21 cellular contexts compared by ENCODE assay signal in the genomic region with DNA sequence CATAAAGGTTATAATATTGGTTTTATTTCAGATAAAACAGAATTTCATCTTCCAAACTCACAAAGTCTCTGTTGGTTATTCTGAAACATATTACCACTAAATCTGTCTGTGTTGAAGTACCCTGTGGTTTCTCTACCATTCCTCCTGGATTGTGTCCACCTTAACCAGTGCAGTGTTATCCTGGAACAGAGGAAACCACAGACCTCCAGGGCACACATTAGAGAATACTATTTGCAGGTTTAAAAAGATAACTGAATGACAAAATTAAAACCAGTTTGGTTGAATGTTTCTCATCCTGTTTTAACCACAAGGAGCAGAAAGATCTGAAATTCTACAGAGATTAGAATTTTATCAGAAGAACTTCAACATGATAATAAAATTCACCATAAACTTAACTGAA.
DNase-seq lines count a peak whose midpoint lies in the region; ATAC-seq and TF ChIP-seq lines count a peak whose summit lies in the region.
"Had no signal": no experiment of that assay in that cellular context is flagged by ENCODE, and none has a peak within 500 bp of the region (broad histone marks: within the 10 kb centered on the region; RNA-seq: fewer than 3 reads in every experiment).

No MANE protein-coding gene starts in this region.

- H3K9ac ChIP-seq in Loucy (ENCODE audit: low read depth, low read length, poor library complexity, severe bottlenecking) (no peak overlapping the region), smooth muscle cell (ENCODE audit: low read depth) (no peak overlapping the region)

- H3K4me1 Mint-ChIP-seq in activated naive CD4-positive, alpha-beta T cell treated with anti-CD3 and anti-CD28 coated beads, Interleukin-2, amount 50 U/mL, for 24 hours, result peaks cover 21% of the 10 kb centered on the region
- peaks cover 20% of the 10 kb centered on the region for H3K4me1 Mint-ChIP-seq in activated T-helper 1 cell treated with anti-CD3 and anti-CD28 coated beads, Interleukin-12 subunit alpha, Interleukin-12 subunit beta, Interleukin-2, Interleukin-4 antibody, amounts not matched to agents 30 ng/mL and 10 ng/mL and 1 ng/mL, durations not matched to agents 14 hours and 24 hours and 36 hours (ENCODE audit: low read depth)

- H3K36me3 ChIP-seq in Loucy (ENCODE audit: insufficient read depth, low read length) (no peaks in the 10 kb centered on the region), smooth muscle cell (ENCODE audit: low read depth) (no peaks in the 10 kb centered on the region)
- H3K36me3 ChIP-seq: ovary, tibial nerve had no signal

- no peaks in the 10 kb centered on the region for H3K9me2 ChIP-seq in Loucy (replicated peaks; ENCODE audit: low read depth, low read length)

- no peaks in the 10 kb centered on the region for H3K27me3 Mint-ChIP-seq in activated naive CD4-positive, alpha-beta T cell treated with anti-CD3 and anti-CD28 coated beads, Interleukin-2, amount 50 U/mL, for 24 hours
- no peaks in the 10 kb centered on the region for H3K27me3 Mint-ChIP-seq in activated T-helper 1 cell treated with anti-CD3 and anti-CD28 coated beads, Interleukin-12 subunit alpha, Interleukin-12 subunit beta, Interleukin-2, Interleukin-4 antibody, amounts not matched to agents 30 ng/mL and 10 ng/mL and 1 ng/mL, durations not matched to agents 14 hours and 24 hours and 36 hours (ENCODE audit: insufficient read depth)
- H3K27me3 Mint-ChIP-seq: activated naive CD4-positive, alpha-beta T cell treated with anti-CD3 and anti-CD28 coated beads, Interleukin-2, amount 10 ng/mL, durations not matched to agents 7 days and 5 days had no signal

- TF ChIP-seq CTCF in Loucy (conservative IDR thresholded peaks at IDR 0.05; ENCODE audit: low read length), result no peak
- TF ChIP-seq CTCF in choroid plexus epithelial cell (conservative IDR thresholded peaks at IDR 0.05; ENCODE audit: low read depth, low read length), result no peak
- TF ChIP-seq CTCF in smooth muscle cell (IDR thresholded peaks at IDR 0.05; ENCODE audit: borderline replicate concordance, insufficient read depth, poor library complexity, severe bottlenecking), result no peak

- peaks cover 4% of the 10 kb centered on the region for H3K36me3 Mint-ChIP-seq in activated naive CD4-positive, alpha-beta T cell treated with anti-CD3 and anti-CD28 coated beads, Interleukin-2, amount 50 U/mL, for 24 hours
- H3K36me3 Mint-ChIP-seq in activated T-helper 1 cell treated with anti-CD3 and anti-CD28 coated beads, Interleukin-12 subunit alpha, Interleukin-12 subunit beta, Interleukin-2, Interleukin-4 antibody, amounts not matched to agents 30 ng/mL and 10 ng/mL and 1 ng/mL, durations not matched to agents 14 hours and 24 hours and 36 hours (ENCODE audit: low read depth), result peaks cover 2% of the 10 kb centered on the region
- H3K36me3 Mint-ChIP-seq: stimulated activated effector memory CD8-positive, alpha-beta T cell treated with anti-CD3 and anti-CD28 coated beads, Interleukin-12 subunit alpha, Interleukin-12 subunit beta, amount 100 ng/mL, for 72 hours had no signal

- H3K27ac Mint-ChIP-seq in activated naive CD4-positive, alpha-beta T cell treated with anti-CD3 and anti-CD28 coated beads, Interleukin-2, amount 50 U/mL, for 24 hours, result peak overlapping the region; percentile 24
- H3K27ac Mint-ChIP-seq in activated T-helper 1 cell treated with anti-CD3 and anti-CD28 coated beads, Interleukin-12 subunit alpha, Interleukin-12 subunit beta, Interleukin-2, Interleukin-4 antibody, amounts not matched to agents 30 ng/mL and 10 ng/mL and 1 ng/mL, durations not matched to agents 14 hours and 24 hours and 36 hours, result no peak overlapping the region
- H3K27ac Mint-ChIP-seq: activated naive CD4-positive, alpha-beta T cell treated with anti-CD3 and anti-CD28 coated beads, Interleukin-2, amount 10 ng/mL, durations not matched to agents 7 days and 5 days had no signal

- no peaks in the 10 kb centered on the region for H3K9me3 Mint-ChIP-seq in activated naive CD4-positive, alpha-beta T cell treated with anti-CD3 and anti-CD28 coated beads, Interleukin-2, amount 50 U/mL, for 24 hours
- H3K9me3 Mint-ChIP-seq in activated T-helper 1 cell treated with anti-CD3 and anti-CD28 coated beads, Interleukin-12 subunit alpha, Interleukin-12 subunit beta, Interleukin-2, Interleukin-4 antibody, amounts not matched to agents 30 ng/mL and 10 ng/mL and 1 ng/mL, durations not matched to agents 14 hours and 24 hours and 36 hours, result no peaks in the 10 kb centered on the region
- H3K9me3 Mint-ChIP-seq: activated naive CD4-positive, alpha-beta T cell treated with anti-CD3 and anti-CD28 coated beads, Interleukin-2, amount 10 ng/mL, durations not matched to agents 7 days and 5 days; stimulated activated effector memory CD8-positive, alpha-beta T cell treated with anti-CD3 and anti-CD28 coated beads, Interleukin-12 subunit alpha, Interleukin-12 subunit beta, amount 100 ng/mL, for 72 hours had no signal

- H3K9me3 ChIP-seq in Loucy (ENCODE audit: insufficient read depth, low read depth, low read length) (no peaks in the 10 kb centered on the region), smooth muscle cell (replicated peaks; ENCODE audit: low read depth) (no peaks in the 10 kb centered on the region)
- H3K9me3 ChIP-seq: ovary, SJCRH30, tibial nerve had no signal

- H2AFZ ChIP-seq in Loucy (ENCODE audit: low read length), result no peak overlapping the region
- H2AFZ ChIP-seq in smooth muscle cell (ENCODE audit: low read depth), result no peak overlapping the region

- DNase-seq in activated naive CD4-positive, alpha-beta T cell (lab: John Stamatoyannopoulos, UW), result no peak
- DNase-seq in choroid plexus epithelial cell (ENCODE audit: low read depth), result peak; percentile 31
- DNase-seq in smooth muscle cell (lab: John Stamatoyannopoulos, UW; ENCODE audit: unreplicated experiment), result no peak
- DNase-seq in Right ventricle myocardium superior, result no peak
- DNase-seq in activated T-helper 1 cell treated with anti-CD3 and anti-CD28 coated beads, Interleukin-12 subunit alpha, Interleukin-12 subunit beta, Interleukin-2, Interleukin-4 antibody, amounts not matched to agents 30 ng/mL and 10 ng/mL and 1 ng/mL, durations not matched to agents 14 hours and 24 hours and 36 hours (ENCODE audit: low spot score), result no peak
- no peak for DNase-seq in NCI-H2171 (lab: John Stamatoyannopoulos, UW)
- DNase-seq: 8988T; activated naive CD4-positive, alpha-beta T cell treated with anti-CD3 and anti-CD28 coated beads, Interleukin-2, amount 10 ng/mL, durations not matched to agents 7 days and 5 days; COR-L47; effector CD8-positive, alpha-beta T cell; GF-D8; H7; NCI-H187; ovary; SJCRH30; T-helper 9 cell had no signal

- H3K27me3 ChIP-seq in Loucy (ENCODE audit: insufficient read depth, low read length, poor library complexity, severe bottlenecking) (no peaks in the 10 kb centered on the region), smooth muscle cell (ENCODE audit: low read depth) (no peaks in the 10 kb centered on the region)
- H3K27me3 ChIP-seq: ovary, SJCRH30, tibial nerve had no signal

- intact Hi-C loops in Right ventricle myocardium superior (cut with DNase I), result no loop called here
- intact Hi-C loops in activated T-helper 1 cell treated with anti-CD3 and anti-CD28 coated beads, Interleukin-12 subunit alpha, Interleukin-12 subunit beta, Interleukin-2, Interleukin-4 antibody, amounts not matched to agents 30 ng/mL and 10 ng/mL and 1 ng/mL, durations not matched to agents 14 hours and 24 hours and 36 hours (cut with micrococcal nuclease), result no loop called here

- peaks cover 27% of the 10 kb centered on the region for H3K4me1 ChIP-seq in Loucy (ENCODE audit: insufficient read depth, low read length, poor library complexity, severe bottlenecking)
- peaks cover 11% of the 10 kb centered on the region for H3K4me1 ChIP-seq in smooth muscle cell (ENCODE audit: low read depth)
- H3K4me1 ChIP-seq: SJCRH30 had no signal

- H3K4me2 ChIP-seq in Loucy (ENCODE audit: low read depth, low read length, poor library complexity, severe bottlenecking) (peak overlapping the region; percentile 33), smooth muscle cell (peak overlapping the region; percentile 12)

- H3K4me3 ChIP-seq in Loucy (ENCODE audit: low read length, poor library complexity, severe bottlenecking) (no peak overlapping the region), choroid plexus epithelial cell (ENCODE audit: low read depth, low read length) (no peak overlapping the region), smooth muscle cell (no peak overlapping the region)
- H3K4me3 ChIP-seq: ovary, SJCRH30, tibial nerve had no signal

- H3K27ac ChIP-seq in smooth muscle cell (ENCODE audit: low read depth), result peak overlapping the region; percentile 14
- H3K27ac ChIP-seq: ovary, SJCRH30, tibial nerve had no signal

- no peak for ATAC-seq in Right ventricle myocardium superior (ENCODE audit: poor library complexity)
- ATAC-seq: left lobe of liver; stimulated activated effector memory CD8-positive, alpha-beta T cell treated with anti-CD3 and anti-CD28 coated beads, Interleukin-12 subunit alpha, Interleukin-12 subunit beta, amount 100 ng/mL, for 72 hours had no signal

- H4K20me1 ChIP-seq in Loucy (ENCODE audit: insufficient read depth, low read length, poor library complexity, severe bottlenecking) (no peaks in the 10 kb centered on the region), smooth muscle cell (ENCODE audit: low read depth) (no peaks in the 10 kb centered on the region)

- H3K4me3 Mint-ChIP-seq in activated naive CD4-positive, alpha-beta T cell treated with anti-CD3 and anti-CD28 coated beads, Interleukin-2, amount 50 U/mL, for 24 hours, result no peak overlapping the region
- no peak overlapping the region for H3K4me3 Mint-ChIP-seq in activated T-helper 1 cell treated with anti-CD3 and anti-CD28 coated beads, Interleukin-12 subunit alpha, Interleukin-12 subunit beta, Interleukin-2, Interleukin-4 antibody, amounts not matched to agents 30 ng/mL and 10 ng/mL and 1 ng/mL, durations not matched to agents 14 hours and 24 hours and 36 hours
- H3K4me3 Mint-ChIP-seq: activated naive CD4-positive, alpha-beta T cell treated with anti-CD3 and anti-CD28 coated beads, Interleukin-2, amount 10 ng/mL, durations not matched to agents 7 days and 5 days; stimulated activated effector memory CD8-positive, alpha-beta T cell treated with anti-CD3 and anti-CD28 coated beads, Interleukin-12 subunit alpha, Interleukin-12 subunit beta, amount 100 ng/mL, for 72 hours had no signal

- H3K79me2 ChIP-seq in Loucy (ENCODE audit: insufficient read depth, low read length) (no peaks in the 10 kb centered on the region), smooth muscle cell (ENCODE audit: low read depth) (no peaks in the 10 kb centered on the region)

- H3F3A ChIP-seq in Loucy (ENCODE audit: low read depth) (no peaks in the 10 kb centered on the region), smooth muscle cell (ENCODE audit: low read depth) (peaks cover 8% of the 10 kb centered on the region)
